In the genomic region with DNA sequence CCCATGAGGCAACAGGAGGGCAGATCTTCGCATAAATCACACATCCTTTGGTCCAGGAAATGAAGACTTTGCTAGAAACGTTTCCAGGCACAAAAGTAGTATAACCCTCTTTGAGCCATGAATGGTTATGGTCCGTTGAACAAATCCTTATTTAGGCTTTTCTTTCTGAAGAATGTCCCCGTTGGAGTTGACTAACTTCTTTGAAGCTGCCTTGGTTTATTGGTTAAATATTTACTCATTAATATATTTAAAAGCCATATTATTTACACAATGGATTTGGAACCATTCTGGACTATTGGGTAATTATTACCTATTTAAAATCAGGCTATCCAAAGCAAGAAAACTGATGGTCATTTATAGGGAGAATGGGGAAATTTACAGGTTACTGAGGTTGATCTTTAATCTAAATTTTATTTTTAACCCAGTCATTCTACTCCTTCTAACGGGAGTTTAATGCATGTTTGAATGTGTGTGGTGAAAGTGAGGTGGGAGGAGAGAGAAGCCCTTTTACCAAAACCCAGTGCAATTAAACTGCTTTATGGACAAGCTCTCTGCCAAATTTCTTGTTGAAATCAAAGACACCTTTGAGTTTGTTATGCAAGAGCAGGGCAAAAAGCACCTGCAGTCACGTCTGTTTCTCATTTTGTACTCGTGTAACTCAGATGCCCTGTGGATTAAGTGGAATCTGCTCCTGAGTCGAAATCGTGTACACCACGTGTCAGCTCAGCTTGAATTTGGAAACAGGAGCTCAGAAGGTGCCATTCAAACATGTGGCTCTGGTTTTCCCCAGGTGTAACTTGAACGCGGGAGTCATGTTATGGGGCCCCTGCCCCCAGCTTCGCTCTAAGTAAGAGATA, we compare ENCODE assay signal across 24 cellular contexts.
DNase-seq lines count a peak whose midpoint lies in the region; ATAC-seq and TF ChIP-seq lines count a peak whose summit lies in the region.
"Had no signal": no experiment of that assay in that cellular context is flagged by ENCODE, and none has a peak within 500 bp of the region (broad histone marks: within the 10 kb centered on the region; RNA-seq: fewer than 3 reads in every experiment).

No MANE protein-coding gene starts in this region.

- intact Hi-C loops in dorsolateral prefrontal cortex (cut with DNase I) (loop anchor here (5.0 kb wide), 2 partner anchors 71 to 459 kb away; no protein-coding TSS in a partner anchor), right lobe of liver (cut with DNase I) (loop anchor here (10.0 kb wide), 1 partner anchor 462 kb away; no protein-coding TSS in a partner anchor)
- intact Hi-C loops in CD4-positive, alpha-beta memory T cell (cut with micrococcal nuclease), result no loop called here

- POLR2A ChIA-PET in CD4-positive, alpha-beta memory T cell (lab: Charles Lee; ENCODE audit: partially characterized antibody), result no interaction called here

- WGBS in right lobe of liver (ENCODE audit: insufficient coverage, low coverage, low lambda C conversion rate, missing lambda C conversion rate), result 17% methylated on average over 13 of the region's 13 CpGs

- peak; percentile 47 for TF ChIP-seq POLR2A in right lobe of liver (IDR thresholded peaks at IDR 0.05)

- H3K4me3 ChIP-seq in dorsolateral prefrontal cortex (no peak overlapping the region), right lobe of liver (peak overlapping the region; percentile 22 to 57 (median 54)), skeletal muscle tissue (ENCODE audit: low read length in 3 of 3) (peak overlapping the region; percentile 2 to 15 (median 7))
- no peak overlapping the region for H3K4me3 ChIP-seq in CD4-positive, alpha-beta memory T cell (ENCODE audit: low read length in 2 of 2)
- H3K4me3 ChIP-seq: left lung, Peyer's patch, SJSA1, thyroid gland had no signal

- CTCF ChIA-PET in CD4-positive, alpha-beta memory T cell (lab: Charles Lee; ENCODE audit: partially characterized antibody), result no interaction called here

- H3K27me3 ChIP-seq in dorsolateral prefrontal cortex, result no peaks in the 10 kb centered on the region
- no peaks in the 10 kb centered on the region for H3K27me3 ChIP-seq in right lobe of liver
- no peaks in the 10 kb centered on the region for H3K27me3 ChIP-seq in skeletal muscle tissue (ENCODE audit: control insufficient read depth in 3 of 3, insufficient read depth in 3 of 3, low read length in 3 of 3)
- no peaks in the 10 kb centered on the region for H3K27me3 ChIP-seq in CD4-positive, alpha-beta memory T cell (ENCODE audit: insufficient read depth, low read length)
- H3K27me3 ChIP-seq: left lung, Peyer's patch, SJSA1, thyroid gland had no signal

- peaks cover 0 to 2% (median 0%) of the 10 kb centered on the region in 8 donors for H3K9me3 Mint-ChIP-seq in CD4-positive, alpha-beta memory T cell
- H3K9me3 Mint-ChIP-seq: activated CD8-positive, alpha-beta T cell treated with anti-CD3 and anti-CD28 coated beads for 36 hours; CD8-positive, alpha-beta memory T cell; central memory CD8-positive, alpha-beta T cell; naive thymus-derived CD8-positive, alpha-beta T cell had no signal

- peaks cover 0 to 31% (median 6%) of the 10 kb centered on the region in 4 donors for H3K4me1 ChIP-seq in right lobe of liver
- peaks cover 7 to 11% (median 9%) of the 10 kb centered on the region in 3 donors for H3K4me1 ChIP-seq in skeletal muscle tissue (ENCODE audit: control insufficient read depth in 3 of 3, insufficient read depth in 3 of 3, low read length in 3 of 3)
- H3K4me1 ChIP-seq in CD4-positive, alpha-beta memory T cell (ENCODE audit: insufficient read depth, low read length), result no peaks in the 10 kb centered on the region
- H3K4me1 ChIP-seq: left lung, Peyer's patch, SJSA1 had no signal

- DNase-seq in HT-29 (ENCODE audit: low spot score) (peak; percentile 6), dorsolateral prefrontal cortex (no peak), right lobe of liver (peak; percentile 47 to 90 (median 78)), SKM-1 treated with dmso at 0.1 percent for 144 hours (lab: John Stamatoyannopoulos, UW; ENCODE audit: unreplicated experiment) (no peak)
- no peak for DNase-seq in CD4-positive, alpha-beta memory T cell
- DNase-seq: activated CD4-positive, alpha-beta T cell treated with anti-CD3 and anti-CD28 coated beads for 1 hour; activated naive CD8-positive, alpha-beta T cell treated with anti-CD3 and anti-CD28 coated beads, Interleukin-2, amount 10 ng/mL, durations not matched to agents 7 days and 5 days; CD8-positive, alpha-beta memory T cell; dermis blood vessel endothelial cell; GF-D8; left lung; NCI-H187; NCI-H510A; NK-92 treated with Interleukin-12 subunit alpha and Interleukin-12 subunit beta, amount 100 ng/mL, for 24 hours; Peyer's patch; stimulated activated naive CD8-positive, alpha-beta T cell treated with anti-CD3 and anti-CD28 coated beads, Interleukin-15, amount 100 ng/mL, for 72 hours had no signal

- H3K27ac Mint-ChIP-seq in CD4-positive, alpha-beta memory T cell, result no peak overlapping the region
- H3K27ac Mint-ChIP-seq: activated CD8-positive, alpha-beta T cell treated with anti-CD3 and anti-CD28 coated beads for 36 hours; activated naive CD8-positive, alpha-beta T cell treated with anti-CD3 and anti-CD28 coated beads, Interleukin-2, amount 10 ng/mL, durations not matched to agents 7 days and 5 days; CD8-positive, alpha-beta memory T cell; stimulated activated naive CD8-positive, alpha-beta T cell treated with anti-CD3 and anti-CD28 coated beads, Interleukin-15, amount 100 ng/mL, for 72 hours had no signal

- H3K9me3 ChIP-seq in right lobe of liver (no peaks in the 10 kb centered on the region), skeletal muscle tissue (ENCODE audit: control insufficient read depth in 3 of 3, low read length in 3 of 3) (no peaks in the 10 kb centered on the region)
- no peaks in the 10 kb centered on the region for H3K9me3 ChIP-seq in CD4-positive, alpha-beta memory T cell (ENCODE audit: control insufficient read depth in 1 of 2, low read length in 2 of 2)
- H3K9me3 ChIP-seq: left lung, Peyer's patch, SJSA1, thyroid gland had no signal

- no peaks in the 10 kb centered on the region for H3K36me3 Mint-ChIP-seq in CD4-positive, alpha-beta memory T cell
- H3K36me3 Mint-ChIP-seq: CD8-positive, alpha-beta memory T cell; naive thymus-derived CD8-positive, alpha-beta T cell had no signal

- peak; percentile 65 to 86 (median 70) for ATAC-seq in right lobe of liver
- ATAC-seq in HG02970 (IDR thresholded peaks at IDR 0.05; ENCODE audit: low FRiP score, unreplicated experiment), result no peak
- ATAC-seq: activated CD8-positive, alpha-beta T cell treated with anti-CD3 and anti-CD28 coated beads for 36 hours; naive thymus-derived CD8-positive, alpha-beta T cell had no signal

- peaks cover 0 to 4% (median 2%) of the 10 kb centered on the region in 4 donors for H3K4me1 Mint-ChIP-seq in CD4-positive, alpha-beta memory T cell

- H3K36me3 ChIP-seq in right lobe of liver, result no peaks in the 10 kb centered on the region
- H3K36me3 ChIP-seq in skeletal muscle tissue (ENCODE audit: control insufficient read depth in 3 of 3, insufficient read depth in 3 of 3, low read length in 3 of 3), result no peaks in the 10 kb centered on the region
- H3K36me3 ChIP-seq in CD4-positive, alpha-beta memory T cell (ENCODE audit: insufficient read depth, low read length), result no peaks in the 10 kb centered on the region
- H3K36me3 ChIP-seq: left lung, Peyer's patch, SJSA1, thyroid gland had no signal

- H3K27ac ChIP-seq in dorsolateral prefrontal cortex, result peak overlapping the region in 44 of 59 donors; percentile 5 to 89 (median 54)
- H3K27ac ChIP-seq in right lobe of liver, result peak overlapping the region; percentile 58 to 89 (median 78)
- H3K27ac ChIP-seq in skeletal muscle tissue (ENCODE audit: low read depth, low read length), result no peak overlapping the region
- no peak overlapping the region for H3K27ac ChIP-seq in CD4-positive, alpha-beta memory T cell (ENCODE audit: low read depth, low read length)
- H3K27ac ChIP-seq: HL-60, left lung, Peyer's patch, SJSA1, thyroid gland had no signal

- H3K4me3 Mint-ChIP-seq in CD4-positive, alpha-beta memory T cell, result no peak overlapping the region
- H3K4me3 Mint-ChIP-seq: activated CD8-positive, alpha-beta T cell treated with anti-CD3 and anti-CD28 coated beads for 36 hours; activated naive CD8-positive, alpha-beta T cell treated with anti-CD3 and anti-CD28 coated beads, Interleukin-2, amount 10 ng/mL, durations not matched to agents 7 days and 5 days; CD8-positive, alpha-beta memory T cell; central memory CD8-positive, alpha-beta T cell; naive thymus-derived CD8-positive, alpha-beta T cell; stimulated activated naive CD8-positive, alpha-beta T cell treated with anti-CD3 and anti-CD28 coated beads, Interleukin-15, amount 100 ng/mL, for 72 hours had no signal

- H3K9ac ChIP-seq in skeletal muscle tissue (ENCODE audit: low read depth in 1 of 3, low read length in 3 of 3), result peak overlapping the region in 2 of 3 donors; percentile 52 to 69

- peaks cover 9 to 14% of the 10 kb centered on the region in 2 donors for H3K27me3 Mint-ChIP-seq in CD4-positive, alpha-beta memory T cell
- H3K27me3 Mint-ChIP-seq: stimulated activated naive CD8-positive, alpha-beta T cell treated with anti-CD3 and anti-CD28 coated beads, Interleukin-15, amount 100 ng/mL, for 72 hours had no signal

- TF ChIP-seq CTCF in dorsolateral prefrontal cortex (IDR thresholded peaks at IDR 0.05 in 54 of 56, conservative IDR thresholded peaks at IDR 0.05 in 2 of 56; ENCODE audit: low read depth in 1 of 56, partially characterized antibody in 56 of 56) (no peak), right lobe of liver (IDR thresholded peaks at IDR 0.05) (no peak)

Comparison
In these comparisons a context has a peak if more than half of its experiments do, and no peak if none do; other contexts are left out.
1. DNase-seq: peak in HT-29 (single experiment) and right lobe of liver (3 of 3); none in dorsolateral prefrontal cortex (0 of 10), CD4-positive, alpha-beta memory T cell (0 of 5) and SKM-1 treated with dmso at 0.1 percent for 144 hours (single experiment).
2. H3K27ac ChIP-seq: peak in dorsolateral prefrontal cortex (44 of 59) and right lobe of liver (3 of 3); none in skeletal muscle tissue (single experiment) and CD4-positive, alpha-beta memory T cell (single experiment).
3. H3K4me3 ChIP-seq: peak in right lobe of liver (3 of 3) and skeletal muscle tissue (3 of 3); none in dorsolateral prefrontal cortex (0 of 59) and CD4-positive, alpha-beta memory T cell (0 of 2).